ENCODE assay signal across 1 cellular context in the genomic region with DNA sequence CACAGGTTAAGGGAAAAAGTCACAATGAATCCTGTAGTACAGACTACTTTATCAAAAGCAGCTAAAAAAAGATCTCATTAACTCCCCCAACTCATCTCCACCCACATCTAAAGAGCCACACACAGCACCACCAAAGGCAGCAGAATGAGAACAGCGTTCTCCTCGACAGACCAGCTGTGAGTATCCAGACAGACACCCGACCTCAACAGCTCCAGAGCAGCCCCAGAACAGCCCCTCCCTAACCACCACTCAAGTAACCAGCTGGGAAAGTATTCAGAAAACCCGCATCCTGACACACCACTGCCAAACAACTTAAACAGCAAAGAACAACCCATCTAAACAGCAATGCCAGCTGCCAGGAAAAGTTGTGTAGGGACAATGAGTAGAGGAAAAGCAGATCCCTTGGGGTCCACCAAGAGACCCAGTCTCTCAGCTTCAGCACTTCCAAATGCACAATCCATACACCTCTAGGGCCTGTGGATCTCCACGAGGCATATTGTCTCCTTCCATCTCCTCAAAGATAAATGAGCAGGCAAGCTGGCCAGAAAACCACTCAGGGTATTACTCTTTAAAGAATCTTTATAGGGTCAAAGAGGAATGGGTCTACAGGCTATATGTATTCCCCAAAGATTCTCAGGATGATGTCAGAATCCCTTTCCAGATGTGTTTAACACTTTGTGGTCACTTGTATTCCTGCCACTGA. TPM values are rescaled to one million over a fixed set of nuclear protein-coding genes. Genes with fewer than 3 reads are reported as not detected.
"Had no signal": no experiment of that assay in that cellular context is flagged by ENCODE, and none has a peak within 500 bp of the region (broad histone marks: within the 10 kb centered on the region; RNA-seq: fewer than 3 reads in every experiment).

No MANE protein-coding gene starts in this region.

RNA-seq across cellular contexts. Expression of gene FAM72D, which starts 50.1 kb away (rescaled TPM):
- total RNA-seq: Right ventricle myocardium inferior had no signal
